ENCODE assay signal across 19 cellular contexts in genomic region chr2:28094794-28095193, GRCh38.
DNase-seq lines count a peak whose midpoint lies in the region; ATAC-seq, FAIRE-seq and TF ChIP-seq lines count a peak whose summit lies in the region.
"Had no signal": no experiment of that assay in that cellular context is flagged by ENCODE, and none has a peak within 500 bp of the region (broad histone marks: within the 10 kb centered on the region; RNA-seq: fewer than 3 reads in every experiment).

No MANE protein-coding gene starts in this region.

- no peak for TF ChIP-seq CTCF in stomach (IDR thresholded peaks at IDR 0.05)

- ATAC-seq in T-helper 17 cell, result no peak

- intact Hi-C loops in stomach (cut with DNase I; ENCODE audit: low total_unique reads), result no loop called here

- H3K27me3 Mint-ChIP-seq in T-helper 17 cell, result no peaks in the 10 kb centered on the region
- H3K27me3 Mint-ChIP-seq: B cell; CD4-positive, alpha-beta T cell had no signal

- no peak for TF ChIP-seq POLR2A in stomach (IDR thresholded peaks at IDR 0.05)

- no peaks in the 10 kb centered on the region for H3K9me3 ChIP-seq in T-helper 17 cell (ENCODE audit: control insufficient read depth, low read length, poor library complexity, severe bottlenecking)
- H3K9me3 ChIP-seq in stomach, result no peaks in the 10 kb centered on the region
- H3K9me3 ChIP-seq: HAP-1 had no signal

- no peak for DNase-seq in HTR-8/SVneo (ENCODE audit: insufficient read length, low spot score)
- no peak for DNase-seq in T-helper 17 cell
- DNase-seq in lung microvascular endothelial cell (ENCODE audit: low read depth in 2 of 2), result peak; percentile 32 to 86
- DNase-seq in stomach, result no peak
- no peak for DNase-seq in RCC 7860 (ENCODE audit: low spot score)
- DNase-seq in DMS53 treated with DMSO at 0.1 percent for 48 hours (lab: John Stamatoyannopoulos, UW; ENCODE audit: unreplicated experiment), result no peak
- DNase-seq in DMS79 treated with DMSO at 0.1 percent for 48 hours (lab: John Stamatoyannopoulos, UW), result no peak
- DNase-seq: C1 segment of cervical spinal cord; Calu3; CD4-positive, alpha-beta T cell; DMS 273 treated with DMSO at 0.1 percent for 48 hours; DMS79; GDM1; HFFc6 had no signal

- FAIRE-seq in HTR-8/SVneo (lab: Jason Lieb, UNC) (peak; percentile 16), endometrium (lab: Jason Lieb, UNC) (peak; percentile 33), RCC 7860 (lab: Jason Lieb, UNC) (no peak)
- FAIRE-seq: GM12892, H1 had no signal

- no peaks in the 10 kb centered on the region for H3K4me1 ChIP-seq in stomach

- H3K36me3 ChIP-seq in stomach, result no peaks in the 10 kb centered on the region
- H3K36me3 ChIP-seq: HAP-1 had no signal

- H3K4me3 ChIP-seq in stomach, result no peak overlapping the region
- H3K4me3 ChIP-seq: HAP-1 had no signal

- peak overlapping the region; percentile 5 for H3K4me3 Mint-ChIP-seq in T-helper 17 cell
- H3K4me3 Mint-ChIP-seq: B cell; CD4-positive, alpha-beta T cell; HFFc6 had no signal

- H3K4me1 Mint-ChIP-seq in T-helper 17 cell, result peaks cover 10% of the 10 kb centered on the region
- H3K4me1 Mint-ChIP-seq: B cell had no signal

- peaks cover 2% of the 10 kb centered on the region for H3K36me3 Mint-ChIP-seq in T-helper 17 cell (ENCODE audit: low read depth)

- TF ChIP-seq EP300 in stomach (IDR thresholded peaks at IDR 0.05), result no peak

- no peaks in the 10 kb centered on the region for H3K27me3 ChIP-seq in stomach

- H3K27ac ChIP-seq in stomach, result no peak overlapping the region

- H3K27ac Mint-ChIP-seq in T-helper 17 cell, result no peak overlapping the region
- H3K27ac Mint-ChIP-seq: B cell; CD4-positive, alpha-beta T cell; HFFc6 had no signal

- WGBS in stomach, 5 donors, result 76 to 89% (median 85%) methylated on average over 3 of the region's 3 CpGs

Comparison
In these comparisons a context has a peak if more than half of its experiments do, and no peak if none do; other contexts are left out.
1. DNase-seq: peak in lung microvascular endothelial cell (2 of 2); none in HTR-8/SVneo (single experiment), T-helper 17 cell (0 of 3), stomach (single experiment), RCC 7860 (single experiment), DMS53 treated with DMSO at 0.1 percent for 48 hours (single experiment) and DMS79 treated with DMSO at 0.1 percent for 48 hours (single experiment).